Comparison of ENCODE assay signal across 18 cellular contexts in genomic region chr2:38394041-38394440, GRCh38.
"Had no signal": no experiment of that assay in that cellular context is flagged by ENCODE, and none has a peak within 500 bp of the region (broad histone marks: within the 10 kb centered on the region; RNA-seq: fewer than 3 reads in every experiment).

No MANE protein-coding gene starts in this region.

- H3K27ac ChIP-seq: brain microvascular endothelial cell, gastrocnemius medialis, heart right ventricle, tibial nerve, vagina had no signal

- H3K9me3 ChIP-seq: gastrocnemius medialis, heart right ventricle, tibial nerve, vagina had no signal

- H3K27me3 ChIP-seq: gastrocnemius medialis, tibial nerve, vagina had no signal

- H3K4me3 ChIP-seq: gastrocnemius medialis, heart right ventricle, tibial nerve, vagina had no signal

- H3K36me3 ChIP-seq: brain microvascular endothelial cell, gastrocnemius medialis, heart right ventricle, tibial nerve, vagina had no signal

- ATAC-seq: gastrocnemius medialis, heart right ventricle, left lobe of liver, natural killer cell had no signal

- H3K4me1 ChIP-seq: gastrocnemius medialis, heart right ventricle, tibial nerve had no signal

- DNase-seq: activated CD4-positive, alpha-beta T cell treated with anti-CD3 and anti-CD28 coated beads, Interleukin-2, amount 10 ng/mL, durations not matched to agents 24 days and 14 days; activated CD4-positive, CD25-positive, alpha-beta regulatory T cell; activated CD8-positive, alpha-beta memory T cell treated with anti-CD3 and anti-CD28 coated beads for 24 hours; activated naive CD8-positive, alpha-beta T cell treated with anti-CD3 and anti-CD28 coated beads for 36 hours; amygdala; cortex of kidney; effector CD8-positive, alpha-beta T cell; gastrocnemius medialis; heart right ventricle; natural killer cell; posterior cingulate gyrus; retina; stimulated activated CD4-positive, alpha-beta T cell treated with anti-CD3 and anti-CD28 coated beads, Interleukin-2, amount 100 ng/mL, for 48 hours; stimulated activated naive CD4-positive, alpha-beta T cell had no signal
